15 cellular contexts compared by ENCODE assay signal in genomic region chr1:17559618-17560419, GRCh38. TPM values are rescaled to one million over a fixed set of nuclear protein-coding genes. Genes with fewer than 3 reads are reported as not detected.
A peak's percentile ranks its signal among the peaks of the same experiment; 100 is the strongest.
DNase-seq lines count a peak whose midpoint lies in the region; ATAC-seq and TF ChIP-seq lines count a peak whose summit lies in the region.
"Had no signal": no experiment of that assay in that cellular context is flagged by ENCODE, and none has a peak within 500 bp of the region (broad histone marks: within the 10 kb centered on the region; RNA-seq: fewer than 3 reads in every experiment).

No MANE protein-coding gene starts in this region.

- ATAC-seq in left lung = peak; percentile 38
- ATAC-seq: Panc1 had no signal

- peaks cover 22% of the 10 kb centered on the region for H3K4me1 ChIP-seq in colonic mucosa
- H3K4me1 ChIP-seq in left lung = peaks cover 15 to 19% of the 10 kb centered on the region in 2 donors
- H3K4me1 ChIP-seq in subcutaneous abdominal adipose tissue (ENCODE audit: control insufficient read depth in 5 of 5, insufficient read depth in 5 of 5, low read length in 5 of 5) = peaks cover 4 to 49% (median 41%) of the 10 kb centered on the region in 5 donors

- DNase-seq in HPDE6-E6E7 (ENCODE audit: extremely low spot score) = peak; percentile 76
- peak; percentile 71 for DNase-seq in colonic mucosa
- no peak for DNase-seq in left lung
- DNase-seq in stimulated activated CD4-positive, alpha-beta T cell treated with anti-CD3 and anti-CD28 coated beads, Interleukin-2, amount 100 ng/mL, for 48 hours = no peak
- no peak for DNase-seq in mesothelial cell of epicardium (ENCODE audit: low spot score in 2 of 2, unreplicated experiment in 2 of 2)
- DNase-seq in NCI-H2227 treated with DMSO at 0.1 percent for 48 hours (lab: John Stamatoyannopoulos, UW) = no peak
- no peak for DNase-seq in stimulated activated CD4-positive, alpha-beta T cell treated with anti-CD3 and anti-CD28 coated beads, Interleukin-4, amount 100 ng/mL, for 24 hours
- DNase-seq: activated B cell treated with CpG ODN at 0.5 μM for 24 hours; GOT3; naive B cell; stimulated activated naive CD4-positive, alpha-beta T cell had no signal

- intact Hi-C loops in colonic mucosa (cut with DNase I) (no loop called here), left lung (cut with DNase I) (no loop called here)

- no peaks in the 10 kb centered on the region for H3K27me3 Mint-ChIP-seq in mesothelial cell of epicardium (ENCODE audit: low read depth)

- no peak overlapping the region for H3K27ac Mint-ChIP-seq in mesothelial cell of epicardium
- H3K27ac Mint-ChIP-seq: activated B cell treated with CpG ODN at 0.5 μM for 24 hours; activated T-helper 1 cell treated with anti-CD3 and anti-CD28 coated beads, Interleukin-12 subunit alpha, Interleukin-12 subunit beta, Interleukin-2, Interleukin-4 antibody, amounts not matched to agents 30 ng/mL and 10 ng/mL and 1 ng/mL, durations not matched to agents 14 hours and 24 hours and 36 hours had no signal

- peak overlapping the region; percentile 52 to 73 for H3K9ac ChIP-seq in colonic mucosa (ENCODE audit: low read depth in 2 of 2, low read length in 2 of 2)
- H3K9ac ChIP-seq in subcutaneous abdominal adipose tissue (ENCODE audit: low read length in 5 of 5) = peak overlapping the region in 1 of 5 donors; percentile 30

- no peak overlapping the region for H3K4me3 Mint-ChIP-seq in mesothelial cell of epicardium
- H3K4me3 Mint-ChIP-seq: activated B cell treated with CpG ODN at 0.5 μM for 24 hours; activated T-helper 1 cell treated with anti-CD3 and anti-CD28 coated beads, Interleukin-12 subunit alpha, Interleukin-12 subunit beta, Interleukin-2, Interleukin-4 antibody, amounts not matched to agents 30 ng/mL and 10 ng/mL and 1 ng/mL, durations not matched to agents 14 hours and 24 hours and 36 hours; naive B cell had no signal

- no peaks in the 10 kb centered on the region for H3K36me3 Mint-ChIP-seq in mesothelial cell of epicardium
- H3K36me3 Mint-ChIP-seq: naive B cell had no signal

- H3K4me1 Mint-ChIP-seq in mesothelial cell of epicardium = no peaks in the 10 kb centered on the region
- H3K4me1 Mint-ChIP-seq: activated B cell treated with CpG ODN at 0.5 μM for 24 hours, naive B cell had no signal

- H3K27ac ChIP-seq in colonic mucosa (peak overlapping the region; percentile 47), left lung (no peak overlapping the region), subcutaneous abdominal adipose tissue (ENCODE audit: low read depth, low read length) (peak overlapping the region; percentile 91)
- H3K27ac ChIP-seq: C4-2B had no signal

- H3K36me3 ChIP-seq in colonic mucosa (no peaks in the 10 kb centered on the region), left lung (no peaks in the 10 kb centered on the region), subcutaneous abdominal adipose tissue (ENCODE audit: control insufficient read depth in 5 of 5, insufficient read depth in 5 of 5, low read length in 5 of 5) (no peaks in the 10 kb centered on the region)

- no peaks in the 10 kb centered on the region for H3K9me3 Mint-ChIP-seq in mesothelial cell of epicardium
- H3K9me3 Mint-ChIP-seq: activated B cell treated with CpG ODN at 0.5 μM for 24 hours; activated T-helper 1 cell treated with anti-CD3 and anti-CD28 coated beads, Interleukin-12 subunit alpha, Interleukin-12 subunit beta, Interleukin-2, Interleukin-4 antibody, amounts not matched to agents 30 ng/mL and 10 ng/mL and 1 ng/mL, durations not matched to agents 14 hours and 24 hours and 36 hours; naive B cell had no signal

- TF ChIP-seq CTCF in colonic mucosa (IDR thresholded peaks at IDR 0.05) (no peak), left lung (IDR thresholded peaks at IDR 0.05) (no peak), mesothelial cell of epicardium (IDR thresholded peaks at IDR 0.05; ENCODE audit: unreplicated experiment) (no peak)

- no peak overlapping the region for H3K4me3 ChIP-seq in colonic mucosa
- H3K4me3 ChIP-seq in left lung = no peak overlapping the region
- H3K4me3 ChIP-seq in subcutaneous abdominal adipose tissue (ENCODE audit: low read depth in 1 of 5, low read length in 5 of 5) = no peak overlapping the region

- H3K27me3 ChIP-seq in colonic mucosa (no peaks in the 10 kb centered on the region), left lung (no peaks in the 10 kb centered on the region), subcutaneous abdominal adipose tissue (ENCODE audit: control insufficient read depth in 5 of 5, insufficient read depth in 4 of 5, low read length in 5 of 5) (no peaks in the 10 kb centered on the region)

- H3K9me3 ChIP-seq in colonic mucosa = no peaks in the 10 kb centered on the region
- no peaks in the 10 kb centered on the region for H3K9me3 ChIP-seq in left lung
- no peaks in the 10 kb centered on the region for H3K9me3 ChIP-seq in subcutaneous abdominal adipose tissue (ENCODE audit: control insufficient read depth in 5 of 5, low read length in 5 of 5)

RNA-seq across cellular contexts. Expression of gene ARHGEF10L, which starts 20.3 kb away (rescaled TPM):
- total RNA-seq in colonic mucosa = 100 to 1,000 TPM in 1 of 2 donors, 10 to 100 TPM in 1; 77.5 to 133 TPM
- total RNA-seq in left lung = 10 to 100 TPM; 26.5 to 39.6 TPM
- total RNA-seq in mesothelial cell of epicardium = 31.3 to 33.1 TPM (median 32.6 TPM) in 3 replicates
- total RNA-seq: activated T-helper 1 cell treated with anti-CD3 and anti-CD28 coated beads, Interleukin-12 subunit alpha, Interleukin-12 subunit beta, Interleukin-2, Interleukin-4 antibody, amounts not matched to agents 30 ng/mL and 10 ng/mL and 1 ng/mL, durations not matched to agents 14 hours and 24 hours and 36 hours had no signal

Comparison
In these comparisons a context has a peak if more than half of its experiments do, and no peak if none do; other contexts are left out.
1. DNase-seq: peak in HPDE6-E6E7 (single experiment) and colonic mucosa (single experiment); none in left lung (0 of 2), stimulated activated CD4-positive, alpha-beta T cell treated with anti-CD3 and anti-CD28 coated beads, Interleukin-2, amount 100 ng/mL, for 48 hours (0 of 2), mesothelial cell of epicardium (0 of 2), NCI-H2227 treated with DMSO at 0.1 percent for 48 hours (single experiment) and stimulated activated CD4-positive, alpha-beta T cell treated with anti-CD3 and anti-CD28 coated beads, Interleukin-4, amount 100 ng/mL, for 24 hours (single experiment).
2. H3K27ac ChIP-seq: peak in colonic mucosa (single experiment) and subcutaneous abdominal adipose tissue (single experiment); none in left lung (0 of 2).